Comparison of ENCODE assay signal across 8 cellular contexts in the genomic region with DNA sequence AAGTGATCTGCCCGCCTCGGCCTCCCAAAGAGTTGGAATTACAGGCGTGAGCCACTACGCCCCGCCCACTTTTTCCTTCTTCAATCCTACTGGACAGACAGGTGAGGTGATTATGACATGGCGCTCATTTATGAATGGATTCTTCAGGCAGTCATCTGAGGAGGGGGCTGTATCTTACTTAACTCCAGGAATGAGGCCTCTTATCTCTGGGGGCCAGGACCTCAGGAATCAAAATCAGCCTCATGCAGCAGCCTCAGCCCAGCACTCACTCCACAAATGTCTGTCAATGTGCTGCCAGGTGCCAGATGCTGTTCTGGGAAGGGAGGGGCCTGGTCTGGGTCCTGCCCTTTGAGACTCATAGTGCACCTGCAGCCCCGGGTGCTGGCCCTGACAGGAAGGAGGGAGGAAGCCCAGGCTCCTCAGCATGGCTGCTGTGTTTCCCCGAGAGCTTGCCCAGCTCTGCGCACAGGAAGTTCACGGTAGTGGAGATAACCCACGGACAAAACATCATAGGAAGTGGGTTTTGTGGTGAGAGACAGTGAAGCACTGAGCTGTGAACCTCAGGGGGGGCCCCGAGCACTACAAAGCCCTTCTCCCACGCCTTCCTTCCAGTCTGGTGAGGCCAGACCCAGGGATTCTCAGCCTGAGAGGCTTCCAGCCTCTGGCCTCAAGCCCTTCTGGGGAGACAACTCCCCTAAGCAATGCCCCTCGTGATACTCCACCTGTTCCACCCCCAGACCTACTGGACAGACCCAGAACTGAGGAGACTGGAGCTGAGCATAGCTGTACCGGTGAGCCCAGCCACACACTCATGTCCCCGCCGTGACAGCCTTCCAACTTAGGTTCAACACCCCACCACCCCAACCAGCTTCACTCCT.
DNase-seq lines count a peak whose midpoint lies in the region; ATAC-seq and FAIRE-seq lines count a peak whose summit lies in the region.

No MANE protein-coding gene starts in this region.

- FAIRE-seq in GM19239 (lab: Jason Lieb, UNC), result peak; percentile 98

- peaks cover 60% of the 10 kb centered on the region for H3K27me3 ChIP-seq in BLaER1

- H3K9ac ChIP-seq in BLaER1, result no peak overlapping the region

- no peaks in the 10 kb centered on the region for H3K9me3 ChIP-seq in BLaER1

- peak overlapping the region; percentile 65 for H3K27ac ChIP-seq in BLaER1

- H3K36me3 ChIP-seq in BLaER1, result no peaks in the 10 kb centered on the region

- peaks cover 27% of the 10 kb centered on the region for H3K4me1 ChIP-seq in BLaER1

- H4K20me1 ChIP-seq in BLaER1, result peaks cover 43% of the 10 kb centered on the region

- peak; percentile 98 for DNase-seq in GM19239 (ENCODE audit: insufficient read length, low spot score)
- peak; percentile 6 for DNase-seq in SHP77 treated with DMSO at 0.1 percent for 48 hours (lab: John Stamatoyannopoulos, UW)
- peak; percentile 75 for DNase-seq in activated T-helper 9 cell treated with anti-CD3 and anti-CD28 coated beads, Interleukin-2, amount 50 U/mL, for 16 hours (ENCODE audit: low read depth)
- DNase-seq in left kidney (ENCODE audit: low read depth, low spot score), result peak; percentile 37
- peak; percentile 68 to 69 for DNase-seq in stimulated activated CD8-positive, alpha-beta memory T cell treated with anti-CD3 and anti-CD28 coated beads, Interleukin-2, amount 100 ng/mL, for 48 hours (ENCODE audit: low read depth in 2 of 2)
- no peak for DNase-seq in NCI-H2227 treated with DMSO at 0.1 percent for 48 hours (lab: John Stamatoyannopoulos, UW)

- peak; percentile 98 for ATAC-seq in HG03342 (IDR thresholded peaks at IDR 0.05; ENCODE audit: unreplicated experiment)

- peak overlapping the region; percentile 87 for H3K4me2 ChIP-seq in BLaER1

- H3K4me3 ChIP-seq in BLaER1, result no peak overlapping the region
